In the genomic region with DNA sequence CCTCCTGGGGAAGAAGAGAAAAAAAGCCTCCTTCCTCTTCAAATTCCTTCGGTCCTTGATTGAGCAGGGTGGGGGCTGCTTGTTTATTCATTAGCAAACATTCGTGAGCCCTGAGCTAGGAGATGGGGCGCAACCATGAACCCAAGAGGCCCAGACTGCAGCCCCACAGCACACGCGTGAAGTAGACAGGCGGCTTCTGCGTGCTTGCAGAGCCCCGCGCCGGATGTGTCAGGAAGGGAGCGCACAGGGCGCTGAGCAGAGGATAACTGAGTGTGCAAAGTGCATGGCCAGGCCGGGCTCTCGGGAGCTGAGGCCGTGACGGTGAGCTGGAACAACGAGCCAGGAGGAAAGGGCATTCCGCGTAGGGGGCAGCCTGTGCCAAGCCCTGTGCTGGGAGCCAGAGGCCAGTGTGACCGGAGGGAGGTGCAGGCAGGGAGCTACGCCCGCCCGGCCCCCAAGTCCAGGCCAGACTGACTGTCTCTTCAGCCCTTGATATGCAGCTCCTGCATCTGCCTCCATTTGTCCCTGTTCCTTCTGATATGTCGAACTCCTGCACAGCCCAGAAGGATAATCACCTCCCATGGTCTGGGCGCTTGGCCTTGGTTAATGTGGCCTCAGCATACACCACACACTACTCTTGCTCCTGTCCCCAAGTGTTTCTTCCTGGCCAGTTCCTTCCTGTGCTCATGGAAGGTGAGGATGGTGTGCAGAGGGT, we compare ENCODE assay signal across 27 cellular contexts. TPM values are rescaled to one million over a fixed set of nuclear protein-coding genes. Genes with fewer than 3 reads are reported as not detected.
"Had no signal": no experiment of that assay in that cellular context is flagged by ENCODE, and none has a peak within 500 bp of the region (broad histone marks: within the 10 kb centered on the region; RNA-seq: fewer than 3 reads in every experiment).

No MANE protein-coding gene starts in this region.

- H3K4me1 ChIP-seq: foreskin keratinocyte, uterus had no signal

- H3K9me3 ChIP-seq: body of pancreas, sigmoid colon, thyroid gland, uterus had no signal

- H3K36me3 ChIP-seq: sigmoid colon, thyroid gland, uterus had no signal

- H3K9me3 Mint-ChIP-seq: activated CD4-positive, alpha-beta memory T cell treated with anti-CD3 and anti-CD28 coated beads for 36 hours; activated naive CD4-positive, alpha-beta T cell treated with anti-CD3 and anti-CD28 coated beads for 36 hours; mesothelial cell of epicardium had no signal

- ATAC-seq: body of pancreas, left cardiac atrium had no signal

- H3K27ac Mint-ChIP-seq: activated CD4-positive, alpha-beta memory T cell treated with anti-CD3 and anti-CD28 coated beads for 36 hours; activated naive CD4-positive, alpha-beta T cell treated with anti-CD3 and anti-CD28 coated beads for 36 hours; mesothelial cell of epicardium had no signal

- H3K36me3 Mint-ChIP-seq: activated CD4-positive, alpha-beta memory T cell treated with anti-CD3 and anti-CD28 coated beads for 36 hours; mesothelial cell of epicardium had no signal

- H3K4me3 ChIP-seq: body of pancreas, lung, sigmoid colon, thyroid gland, uterus had no signal

- H3K4me3 Mint-ChIP-seq: activated CD4-positive, alpha-beta memory T cell treated with anti-CD3 and anti-CD28 coated beads for 36 hours; activated naive CD4-positive, alpha-beta T cell treated with anti-CD3 and anti-CD28 coated beads for 36 hours; mesothelial cell of epicardium had no signal

- DNase-seq: activated CD4-positive, alpha-beta memory T cell treated with anti-CD3 and anti-CD28 coated beads for 36 hours; activated CD4-positive, alpha-beta T cell treated with anti-CD3 and anti-CD28 coated beads for 1 hour; activated naive CD4-positive, alpha-beta T cell treated with anti-CD3 and anti-CD28 coated beads for 36 hours; activated T-cell treated with anti-CD3 and anti-CD28 coated beads for 4 hours; body of pancreas; caudate nucleus; foreskin keratinocyte; hippocampal formation; left cardiac atrium; sigmoid colon; stimulated activated CD8-positive, alpha-beta memory T cell treated with anti-CD3 and anti-CD28 coated beads, Interleukin-4, amount 100 ng/mL, for 48 hours; stimulated activated naive CD4-positive, alpha-beta T cell; SW 1271; T-helper 2 cell; thyroid gland; uterus had no signal

- H3K27ac ChIP-seq: body of pancreas, foreskin keratinocyte, sigmoid colon, thyroid gland, uterus, VCaP had no signal

- FAIRE-seq: islet of Langerhans had no signal

RNA-seq across cellular contexts. Expression of a gene that starts 4.6 kb away (rescaled TPM):
- total RNA-seq: activated CD4-positive, alpha-beta memory T cell treated with anti-CD3 and anti-CD28 coated beads for 36 hours; activated naive CD4-positive, alpha-beta T cell treated with anti-CD3 and anti-CD28 coated beads for 36 hours; body of pancreas; dermis microvascular lymphatic vessel endothelial cell; epithelial cell of proximal tubule; fibroblast of lung; foreskin keratinocyte; left cardiac atrium; lung; mesothelial cell of epicardium; myocyte; omental fat pad; pulmonary artery endothelial cell; sigmoid colon; thyroid gland; uterus had no signal
- polyA plus RNA-seq: fibroblast of lung, foreskin keratinocyte, lung, neural cell, sigmoid colon had no signal
